ENCODE assay signal across 1 cellular context in the genomic region with DNA sequence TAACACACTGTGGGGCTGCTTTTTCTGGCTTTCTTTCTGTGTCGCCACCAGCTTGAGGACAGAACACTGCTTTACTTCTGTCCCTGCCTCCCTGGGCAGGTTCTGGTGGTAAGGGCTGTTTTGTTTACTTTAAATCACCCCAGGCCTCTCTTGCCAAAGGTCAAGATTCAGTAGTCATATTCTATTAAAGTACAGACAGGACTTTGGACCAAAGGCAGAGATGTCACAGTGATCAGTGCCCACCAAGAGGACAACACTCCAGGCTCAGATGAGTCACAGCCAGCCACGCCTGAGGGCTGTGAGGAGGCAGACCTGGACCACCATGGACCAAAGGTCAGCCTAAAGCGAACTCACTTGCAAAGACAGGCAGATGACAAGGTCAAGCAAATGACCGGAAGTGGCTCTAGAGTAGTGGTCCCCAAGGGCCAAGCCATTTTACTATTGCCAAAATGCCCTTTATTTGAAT.
TF ChIP-seq lines count a peak whose summit lies in the region.

No MANE protein-coding gene starts in this region.

TF ChIP-seq in HepG2, 621 proteins besides CTCF, POLR2A, EP300 and RAD21 (continued from another document and continues in another):
- TF ChIP-seq MXD1 (CRISPR knock-in tag; IDR thresholded peaks at IDR 0.05) (no peak), ZBTB34 (CRISPR knock-in tag; IDR thresholded peaks at IDR 0.05) (0 out of 2 replicates have a peak, but pooled peaks have one; percentile 30), KMT2B (CRISPR knock-in tag; IDR thresholded peaks at IDR 0.05) (no peak), TOPORS (CRISPR knock-in tag; IDR thresholded peaks at IDR 0.05) (0 out of 2 replicates have a peak, but pooled peaks have one; percentile 27), FOXK2 (IDR thresholded peaks at IDR 0.05) (no peak), NFE2 (CRISPR knock-in tag; IDR thresholded peaks at IDR 0.05) (no peak), NFKBIZ (CRISPR knock-in tag; IDR thresholded peaks at IDR 0.05) (0 out of 2 replicates have a peak, but pooled peaks have one; percentile 21), ZNF792 (CRISPR knock-in tag; IDR thresholded peaks at IDR 0.05) (no peak), ZNF101 (CRISPR knock-in tag; IDR thresholded peaks at IDR 0.05; ENCODE audit: borderline replicate concordance, low read depth) (no peak), ZNF407 (CRISPR knock-in tag; IDR thresholded peaks at IDR 0.05; ENCODE audit: not compliant biosample characterization) (no peak), SATB2 (CRISPR knock-in tag; IDR thresholded peaks at IDR 0.05) (no peak), FOXA3 (CRISPR knock-in tag; IDR thresholded peaks at IDR 0.05) (peak; percentile 77), FOXO1 (CRISPR knock-in tag; IDR thresholded peaks at IDR 0.05) (peak; percentile 92; the same call in 1 of the 2 replicates), NFE2L1 (CRISPR knock-in tag; IDR thresholded peaks at IDR 0.05; ENCODE audit: borderline replicate concordance) (no peak), HMGXB4 (CRISPR knock-in tag; IDR thresholded peaks at IDR 0.05; ENCODE audit: borderline replicate concordance in 1 of 2, low read depth in 1 of 2) (peak in 1 of 2 experiments; percentile 37; a peak in 1 of 4 replicates), KLF6 (CRISPR knock-in tag; IDR thresholded peaks at IDR 0.05) (no peak), BCL6 (CRISPR knock-in tag; IDR thresholded peaks at IDR 0.05) (peak; percentile 77), ASH2L (IDR thresholded peaks at IDR 0.05; ENCODE audit: insufficient read length, low read depth, low read length) (peak; percentile 86), FOXJ3 (CRISPR knock-in tag; IDR thresholded peaks at IDR 0.05; ENCODE audit: borderline replicate concordance) (peak; percentile 67), SP5 (CRISPR knock-in tag; IDR thresholded peaks at IDR 0.05; ENCODE audit: borderline replicate concordance, low read depth) (peak; percentile 37; the same call in 1 of the 2 replicates), HDAC1 (CRISPR knock-in tag; IDR thresholded peaks at IDR 0.05) (peak; percentile 93), ZNF644 (CRISPR knock-in tag; IDR thresholded peaks at IDR 0.05; ENCODE audit: low read depth) (peak; percentile 54; the same call in 1 of the 2 replicates), YEATS4 (CRISPR knock-in tag; IDR thresholded peaks at IDR 0.05; ENCODE audit: borderline replicate concordance) (peak; percentile 29; the same call in 1 of the 2 replicates), CENPBD1 (CRISPR knock-in tag; IDR thresholded peaks at IDR 0.05; ENCODE audit: borderline replicate concordance, low read depth) (no peak), NFYC (CRISPR knock-in tag; IDR thresholded peaks at IDR 0.05) (no peak), ERF (CRISPR knock-in tag; IDR thresholded peaks at IDR 0.05) (peak; percentile 78; the same call in 1 of the 2 replicates)
- TF ChIP-seq, protein P1, sequence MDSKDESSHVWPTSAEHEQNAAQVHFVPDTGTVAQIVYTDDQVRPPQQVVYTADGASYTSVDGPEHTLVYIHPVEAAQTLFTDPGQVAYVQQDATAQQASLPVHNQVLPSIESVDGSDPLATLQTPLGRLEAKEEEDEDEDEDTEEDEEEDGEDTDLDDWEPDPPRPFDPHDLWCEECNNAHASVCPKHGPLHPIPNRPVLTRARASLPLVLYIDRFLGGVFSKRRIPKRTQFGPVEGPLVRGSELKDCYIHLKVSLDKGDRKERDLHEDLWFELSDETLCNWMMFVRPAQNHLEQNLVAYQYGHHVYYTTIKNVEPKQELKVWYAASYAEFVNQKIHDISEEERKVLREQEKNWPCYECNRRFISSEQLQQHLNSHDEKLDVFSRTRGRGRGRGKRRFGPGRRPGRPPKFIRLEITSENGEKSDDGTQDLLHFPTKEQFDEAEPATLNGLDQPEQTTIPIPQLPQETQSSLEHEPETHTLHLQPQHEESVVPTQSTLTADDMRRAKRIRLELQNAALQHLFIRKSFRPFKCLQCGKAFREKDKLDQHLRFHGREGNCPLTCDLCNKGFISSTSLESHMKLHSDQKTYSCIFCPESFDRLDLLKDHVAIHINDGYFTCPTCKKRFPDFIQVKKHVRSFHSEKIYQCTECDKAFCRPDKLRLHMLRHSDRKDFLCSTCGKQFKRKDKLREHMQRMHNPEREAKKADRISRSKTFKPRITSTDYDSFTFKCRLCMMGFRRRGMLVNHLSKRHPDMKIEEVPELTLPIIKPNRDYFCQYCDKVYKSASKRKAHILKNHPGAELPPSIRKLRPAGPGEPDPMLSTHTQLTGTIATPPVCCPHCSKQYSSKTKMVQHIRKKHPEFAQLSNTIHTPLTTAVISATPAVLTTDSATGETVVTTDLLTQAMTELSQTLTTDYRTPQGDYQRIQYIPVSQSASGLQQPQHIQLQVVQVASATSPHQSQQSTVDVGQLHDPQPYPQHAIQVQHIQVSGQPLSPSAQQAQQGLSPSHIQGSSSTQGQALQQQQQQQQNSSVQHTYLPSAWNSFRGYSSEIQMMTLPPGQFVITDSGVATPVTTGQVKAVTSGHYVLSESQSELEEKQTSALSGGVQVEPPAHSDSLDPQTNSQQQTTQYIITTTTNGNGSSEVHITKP (CRISPR knock-in tag; IDR thresholded peaks at IDR 0.05; ENCODE audit: low read depth), result 0 out of 2 replicates have a peak, but pooled peaks have one; percentile 35
- TF ChIP-seq, protein P2, sequence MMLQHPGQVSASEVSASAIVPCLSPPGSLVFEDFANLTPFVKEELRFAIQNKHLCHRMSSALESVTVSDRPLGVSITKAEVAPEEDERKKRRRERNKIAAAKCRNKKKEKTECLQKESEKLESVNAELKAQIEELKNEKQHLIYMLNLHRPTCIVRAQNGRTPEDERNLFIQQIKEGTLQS (CRISPR knock-in tag; IDR thresholded peaks at IDR 0.05), result peak; percentile 85
- TF ChIP-seq, protein P3, sequence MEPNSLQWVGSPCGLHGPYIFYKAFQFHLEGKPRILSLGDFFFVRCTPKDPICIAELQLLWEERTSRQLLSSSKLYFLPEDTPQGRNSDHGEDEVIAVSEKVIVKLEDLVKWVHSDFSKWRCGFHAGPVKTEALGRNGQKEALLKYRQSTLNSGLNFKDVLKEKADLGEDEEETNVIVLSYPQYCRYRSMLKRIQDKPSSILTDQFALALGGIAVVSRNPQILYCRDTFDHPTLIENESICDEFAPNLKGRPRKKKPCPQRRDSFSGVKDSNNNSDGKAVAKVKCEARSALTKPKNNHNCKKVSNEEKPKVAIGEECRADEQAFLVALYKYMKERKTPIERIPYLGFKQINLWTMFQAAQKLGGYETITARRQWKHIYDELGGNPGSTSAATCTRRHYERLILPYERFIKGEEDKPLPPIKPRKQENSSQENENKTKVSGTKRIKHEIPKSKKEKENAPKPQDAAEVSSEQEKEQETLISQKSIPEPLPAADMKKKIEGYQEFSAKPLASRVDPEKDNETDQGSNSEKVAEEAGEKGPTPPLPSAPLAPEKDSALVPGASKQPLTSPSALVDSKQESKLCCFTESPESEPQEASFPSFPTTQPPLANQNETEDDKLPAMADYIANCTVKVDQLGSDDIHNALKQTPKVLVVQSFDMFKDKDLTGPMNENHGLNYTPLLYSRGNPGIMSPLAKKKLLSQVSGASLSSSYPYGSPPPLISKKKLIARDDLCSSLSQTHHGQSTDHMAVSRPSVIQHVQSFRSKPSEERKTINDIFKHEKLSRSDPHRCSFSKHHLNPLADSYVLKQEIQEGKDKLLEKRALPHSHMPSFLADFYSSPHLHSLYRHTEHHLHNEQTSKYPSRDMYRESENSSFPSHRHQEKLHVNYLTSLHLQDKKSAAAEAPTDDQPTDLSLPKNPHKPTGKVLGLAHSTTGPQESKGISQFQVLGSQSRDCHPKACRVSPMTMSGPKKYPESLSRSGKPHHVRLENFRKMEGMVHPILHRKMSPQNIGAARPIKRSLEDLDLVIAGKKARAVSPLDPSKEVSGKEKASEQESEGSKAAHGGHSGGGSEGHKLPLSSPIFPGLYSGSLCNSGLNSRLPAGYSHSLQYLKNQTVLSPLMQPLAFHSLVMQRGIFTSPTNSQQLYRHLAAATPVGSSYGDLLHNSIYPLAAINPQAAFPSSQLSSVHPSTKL (CRISPR knock-in tag; IDR thresholded peaks at IDR 0.05), result peak; percentile 96
- TF ChIP-seq, protein P4, sequence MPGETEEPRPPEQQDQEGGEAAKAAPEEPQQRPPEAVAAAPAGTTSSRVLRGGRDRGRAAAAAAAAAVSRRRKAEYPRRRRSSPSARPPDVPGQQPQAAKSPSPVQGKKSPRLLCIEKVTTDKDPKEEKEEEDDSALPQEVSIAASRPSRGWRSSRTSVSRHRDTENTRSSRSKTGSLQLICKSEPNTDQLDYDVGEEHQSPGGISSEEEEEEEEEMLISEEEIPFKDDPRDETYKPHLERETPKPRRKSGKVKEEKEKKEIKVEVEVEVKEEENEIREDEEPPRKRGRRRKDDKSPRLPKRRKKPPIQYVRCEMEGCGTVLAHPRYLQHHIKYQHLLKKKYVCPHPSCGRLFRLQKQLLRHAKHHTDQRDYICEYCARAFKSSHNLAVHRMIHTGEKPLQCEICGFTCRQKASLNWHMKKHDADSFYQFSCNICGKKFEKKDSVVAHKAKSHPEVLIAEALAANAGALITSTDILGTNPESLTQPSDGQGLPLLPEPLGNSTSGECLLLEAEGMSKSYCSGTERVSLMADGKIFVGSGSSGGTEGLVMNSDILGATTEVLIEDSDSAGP (CRISPR knock-in tag; IDR thresholded peaks at IDR 0.05; ENCODE audit: borderline replicate concordance), result 0 out of 2 replicates have a peak, but pooled peaks have one; percentile 17
